ENCODE assay signal across 10 cellular contexts in genomic region chr14:91371990-91372375, GRCh38. TPM values are rescaled to one million over a fixed set of nuclear protein-coding genes. Genes with fewer than 3 reads are reported as not detected.
DNase-seq lines count a peak whose midpoint lies in the region; ATAC-seq and TF ChIP-seq lines count a peak whose summit lies in the region.
"Had no signal": no experiment of that assay in that cellular context is flagged by ENCODE, and none has a peak within 500 bp of the region (broad histone marks: within the 10 kb centered on the region; RNA-seq: fewer than 3 reads in every experiment).

No MANE protein-coding gene starts in this region.

- no TSS peak for BruUV-seq in Calu3 (replicated peaks; lab: Mats Ljungman, UMichigan)

- H3K36me3 ChIP-seq in WERI-Rb-1 (peaks cover 26% of the 10 kb centered on the region), upper lobe of right lung (no peaks in the 10 kb centered on the region), ovary (no peaks in the 10 kb centered on the region)
- H3K36me3 ChIP-seq: pancreas had no signal

- H3K4me1 ChIP-seq in upper lobe of right lung (peaks cover 74% of the 10 kb centered on the region), ovary (ENCODE audit: insufficient read depth) (no peaks in the 10 kb centered on the region)

- 92 to 95% (median 95%) methylated on average over 1 to 4 of the region's 4 CpGs for WGBS in ovary, 3 donors

- peaks cover 100% of the 10 kb centered on the region for H3K4me1 Mint-ChIP-seq in activated naive CD4-positive, alpha-beta T cell treated with anti-CD3 and anti-CD28 coated beads, Interleukin-2, amount 10 ng/mL, durations not matched to agents 7 days and 5 days
- H3K4me1 Mint-ChIP-seq in effector memory CD8-positive, alpha-beta T cell (ENCODE audit: low read depth in 2 of 2): peaks cover 93 to 95% of the 10 kb centered on the region in 2 donors
- H3K4me1 Mint-ChIP-seq in Calu3 (ENCODE audit: low read depth, unreplicated experiment): peaks cover 46% of the 10 kb centered on the region

- H3K9me3 Mint-ChIP-seq in activated naive CD4-positive, alpha-beta T cell treated with anti-CD3 and anti-CD28 coated beads, Interleukin-2, amount 10 ng/mL, durations not matched to agents 7 days and 5 days: no peaks in the 10 kb centered on the region
- H3K9me3 Mint-ChIP-seq in effector memory CD8-positive, alpha-beta T cell: no peaks in the 10 kb centered on the region
- H3K9me3 Mint-ChIP-seq in Calu3 (ENCODE audit: low read depth, unreplicated experiment): no peaks in the 10 kb centered on the region

- H3K4me3 Mint-ChIP-seq in activated naive CD4-positive, alpha-beta T cell treated with anti-CD3 and anti-CD28 coated beads, Interleukin-2, amount 10 ng/mL, durations not matched to agents 7 days and 5 days: peak overlapping the region; percentile 61
- H3K4me3 Mint-ChIP-seq in effector memory CD8-positive, alpha-beta T cell: peak overlapping the region; percentile 74 to 78
- no peak overlapping the region for H3K4me3 Mint-ChIP-seq in Calu3 (ENCODE audit: low read depth, unreplicated experiment)

- DNase-seq in activated naive CD4-positive, alpha-beta T cell treated with anti-CD3 and anti-CD28 coated beads, Interleukin-2, amount 10 ng/mL, durations not matched to agents 7 days and 5 days: no peak
- no peak for DNase-seq in activated naive CD4-positive, alpha-beta T cell treated with anti-CD3 and anti-CD28 coated beads, Interleukin-2, amount 50 U/mL, for 16 hours
- DNase-seq in WERI-Rb-1 (no peak), upper lobe of right lung (no peak), mesenteric fat pad (ENCODE audit: low spot score) (no peak), ovary (no peak), Calu3 (no peak)
- no peak for DNase-seq in effector memory CD8-positive, alpha-beta T cell
- DNase-seq: stimulated activated CD8-positive, alpha-beta memory T cell treated with anti-CD3 and anti-CD28 coated beads, Interleukin-4, amount 100 ng/mL, for 48 hours had no signal

- intact Hi-C loops in upper lobe of right lung (cut with DNase I) (no loop called here), ovary (cut with DNase I) (no loop called here), Calu3 (cut with micrococcal nuclease; ENCODE audit: unreplicated experiment) (no loop called here)

- H3K4me3 ChIP-seq in WERI-Rb-1 (ENCODE audit: low read depth, low read length): no peak overlapping the region
- H3K4me3 ChIP-seq in upper lobe of right lung: no peak overlapping the region
- no peak overlapping the region for H3K4me3 ChIP-seq in ovary
- H3K4me3 ChIP-seq: pancreas had no signal

- H3K9me3 ChIP-seq in WERI-Rb-1 (ENCODE audit: severe bottlenecking) (no peaks in the 10 kb centered on the region), upper lobe of right lung (no peaks in the 10 kb centered on the region), ovary (no peaks in the 10 kb centered on the region)
- H3K9me3 ChIP-seq: pancreas had no signal

- H3K27ac ChIP-seq in WERI-Rb-1: peak overlapping the region; percentile 34
- H3K27ac ChIP-seq in upper lobe of right lung: peak overlapping the region; percentile 11
- H3K27ac ChIP-seq in ovary: no peak overlapping the region

- no peak for TF ChIP-seq POLR2A in ovary (IDR thresholded peaks at IDR 0.05)

- TF ChIP-seq CTCF in WERI-Rb-1 (IDR thresholded peaks at IDR 0.05; ENCODE audit: low read depth, low read length) (no peak), upper lobe of right lung (IDR thresholded peaks at IDR 0.05) (no peak), ovary (IDR thresholded peaks at IDR 0.05) (no peak), Calu3 (IDR thresholded peaks at IDR 0.05; ENCODE audit: unreplicated experiment) (no peak)

- H3K36me3 Mint-ChIP-seq in activated naive CD4-positive, alpha-beta T cell treated with anti-CD3 and anti-CD28 coated beads, Interleukin-2, amount 10 ng/mL, durations not matched to agents 7 days and 5 days: peaks cover 41% of the 10 kb centered on the region
- peaks cover 83% of the 10 kb centered on the region for H3K36me3 Mint-ChIP-seq in effector memory CD8-positive, alpha-beta T cell (ENCODE audit: insufficient read depth)
- H3K36me3 Mint-ChIP-seq in Calu3 (ENCODE audit: insufficient read depth, unreplicated experiment): peaks cover 21% of the 10 kb centered on the region

- ATAC-seq in effector memory CD8-positive, alpha-beta T cell (replicated peaks): no peak
- ATAC-seq in upper lobe of right lung: no peak

- peak overlapping the region; percentile 95 for H3K27ac Mint-ChIP-seq in activated naive CD4-positive, alpha-beta T cell treated with anti-CD3 and anti-CD28 coated beads, Interleukin-2, amount 10 ng/mL, durations not matched to agents 7 days and 5 days
- peak overlapping the region; percentile 92 to 99 for H3K27ac Mint-ChIP-seq in effector memory CD8-positive, alpha-beta T cell
- H3K27ac Mint-ChIP-seq in Calu3 (ENCODE audit: unreplicated experiment): no peak overlapping the region

- CTCF ChIA-PET in activated naive CD4-positive, alpha-beta T cell treated with anti-CD3 and anti-CD28 coated beads, Interleukin-2, amount 10 ng/mL, durations not matched to agents 7 days and 5 days (lab: Charles Lee): interaction anchor here (1.0 to 8.4 kb wide), 5 partner anchors 11 to 48 kb away, joined by 3 to 40 read pairs (median 3); partner anchors contain the start of gene CCDC88C
- CTCF ChIA-PET in Calu3 (lab: Charles Lee): no interaction called here

- H3K27me3 ChIP-seq in WERI-Rb-1 (ENCODE audit: insufficient read depth, low read depth, severe bottlenecking): no peaks in the 10 kb centered on the region
- no peaks in the 10 kb centered on the region for H3K27me3 ChIP-seq in upper lobe of right lung
- no peaks in the 10 kb centered on the region for H3K27me3 ChIP-seq in ovary
- H3K27me3 ChIP-seq: pancreas had no signal

- no peaks in the 10 kb centered on the region for H3K27me3 Mint-ChIP-seq in activated naive CD4-positive, alpha-beta T cell treated with anti-CD3 and anti-CD28 coated beads, Interleukin-2, amount 10 ng/mL, durations not matched to agents 7 days and 5 days
- H3K27me3 Mint-ChIP-seq in effector memory CD8-positive, alpha-beta T cell: no peaks in the 10 kb centered on the region
- H3K27me3 Mint-ChIP-seq in Calu3 (ENCODE audit: unreplicated experiment): no peaks in the 10 kb centered on the region

- TF ChIP-seq EP300 in ovary (IDR thresholded peaks at IDR 0.05): no peak

RNA-seq across cellular contexts. Expression of gene CCDC88C, which starts 45.6 kb away (rescaled TPM):
- 34.1 TPM for total RNA-seq in upper lobe of right lung
- total RNA-seq in mesenteric fat pad: 17.4 TPM
- 10 to 100 TPM in 1 of 7 donors, 1 to 10 TPM in 6; 2.0 to 17.7 (median 5.1) TPM for total RNA-seq in ovary
- 1 to 10 TPM; 2.3 to 3.1 TPM for polyA plus RNA-seq in ovary
- 33.2 and 43.9 TPM in 2 replicates for total RNA-seq in Calu3 (2022)

Comparison
In these comparisons a context has a peak if more than half of its experiments do, and no peak if none do; other contexts are left out.
1. H3K27ac ChIP-seq: peak in WERI-Rb-1 (single experiment) and upper lobe of right lung (single experiment); none in ovary (0 of 2).